ENCODE assay signal across 8 cellular contexts in the genomic region with DNA sequence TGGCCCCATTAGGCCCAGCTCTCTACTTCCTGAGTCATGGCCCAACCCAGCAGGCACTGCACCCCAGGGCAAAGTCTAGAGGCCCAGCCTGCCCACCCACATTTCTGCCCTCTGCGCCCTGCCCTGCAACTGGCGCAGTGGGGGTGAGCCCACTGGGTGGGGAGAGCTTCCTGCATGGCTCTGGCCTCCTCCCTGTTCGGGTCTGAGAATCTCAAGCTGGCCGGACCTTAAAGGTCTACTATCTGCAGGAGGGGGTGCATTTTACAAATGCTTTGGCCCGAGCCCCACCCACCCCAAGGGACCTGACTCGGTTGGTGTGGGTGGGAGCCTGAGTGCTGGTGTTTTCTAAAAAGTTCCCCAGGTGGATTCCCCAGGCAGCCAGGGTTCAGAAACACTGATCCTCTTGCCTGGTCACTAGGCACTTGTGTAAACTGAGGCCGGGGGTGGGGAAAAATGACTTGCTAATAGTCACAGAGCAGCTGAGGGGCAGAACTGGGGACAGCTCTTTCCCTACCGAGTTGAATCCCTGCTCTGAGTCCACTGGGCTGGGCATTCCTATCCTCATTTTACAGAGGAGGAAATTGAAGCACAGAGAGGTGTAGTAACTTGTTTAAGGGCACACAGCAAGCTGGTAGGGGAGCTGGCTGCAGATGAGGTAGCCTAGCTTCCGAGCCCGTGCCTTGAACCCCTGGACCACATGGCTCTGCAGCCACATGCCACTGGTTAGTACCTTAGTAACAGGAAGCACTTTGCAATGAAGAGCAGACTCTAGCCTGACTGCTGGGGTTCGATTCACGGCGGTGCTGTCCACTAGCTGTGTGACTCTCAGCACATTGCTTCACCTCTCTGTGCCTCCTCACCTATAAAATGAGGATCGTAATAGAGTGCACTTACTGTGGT. TPM values are rescaled to one million over a fixed set of nuclear protein-coding genes. Genes with fewer than 3 reads are reported as not detected.
A peak's percentile ranks its signal among the peaks of the same experiment; 100 is the strongest.
DNase-seq lines count a peak whose midpoint lies in the region; ATAC-seq and TF ChIP-seq lines count a peak whose summit lies in the region.

No MANE protein-coding gene starts in this region.

- H3K9me3 ChIP-seq in OCI-LY1 (ENCODE audit: low read length) (no peaks in the 10 kb centered on the region), sigmoid colon (no peaks in the 10 kb centered on the region)

- TF ChIP-seq CTCF in OCI-LY1 (IDR thresholded peaks at IDR 0.05; ENCODE audit: low read length) = no peak
- TF ChIP-seq CTCF in sigmoid colon (IDR thresholded peaks at IDR 0.05) = no peak

- ATAC-seq in GM18502 (IDR thresholded peaks at IDR 0.05; ENCODE audit: poor library complexity, unreplicated experiment) (peak; percentile 33), GM21515 (IDR thresholded peaks at IDR 0.05; ENCODE audit: unreplicated experiment) (peak; percentile 33)

- 50 to 60% methylated on average over 14 of the region's 14 CpGs for WGBS in sigmoid colon, 2 donors

- no peaks in the 10 kb centered on the region for H3K9me2 ChIP-seq in OCI-LY1 (ENCODE audit: low read depth, low read length)

- H3K27ac ChIP-seq in OCI-LY1 (ENCODE audit: low read depth, low read length, poor library complexity, severe bottlenecking) (peak overlapping the region; percentile 96), sigmoid colon (no peak overlapping the region)

- H3K9ac ChIP-seq in OCI-LY1 (ENCODE audit: low read length) = peak overlapping the region; percentile 20; the same call in 1 of the 2 replicates

- H3F3A ChIP-seq in OCI-LY1 (ENCODE audit: insufficient read depth, low read length) = no peaks in the 10 kb centered on the region

- H3K4me3 ChIP-seq in OCI-LY1 (ENCODE audit: low read depth, low read length, poor library complexity, severe bottlenecking) (peak overlapping the region; percentile 5), sigmoid colon (no peak overlapping the region)

- no peak for TF ChIP-seq POLR2A in sigmoid colon (IDR thresholded peaks at IDR 0.05)

- H3K36me3 ChIP-seq in OCI-LY1 (ENCODE audit: insufficient read depth, low read length) = peaks cover 12% of the 10 kb centered on the region
- peaks cover 0 to 10% (median 1%) of the 10 kb centered on the region in 4 donors for H3K36me3 ChIP-seq in sigmoid colon

- H3K4me1 ChIP-seq in OCI-LY1 (ENCODE audit: insufficient read depth, low read length, severe bottlenecking) = peaks cover 86% of the 10 kb centered on the region
- H3K4me1 ChIP-seq in sigmoid colon = peaks cover 0 to 51% (median 36%) of the 10 kb centered on the region in 4 donors

- H3K79me2 ChIP-seq in OCI-LY1 (ENCODE audit: insufficient read depth, low read length) = no peaks in the 10 kb centered on the region

- H4K20me1 ChIP-seq in OCI-LY1 (ENCODE audit: insufficient read depth, low read length) = no peaks in the 10 kb centered on the region

- TF ChIP-seq EP300 in sigmoid colon (IDR thresholded peaks at IDR 0.05) = no peak

- intact Hi-C loops in sigmoid colon (cut with DNase I) = no loop called here

- H3K27me3 ChIP-seq in OCI-LY1 (ENCODE audit: insufficient read depth, low read length) = no peaks in the 10 kb centered on the region
- H3K27me3 ChIP-seq in sigmoid colon = no peaks in the 10 kb centered on the region

- H3K4me2 ChIP-seq in OCI-LY1 (ENCODE audit: low read length) = peak overlapping the region; percentile 25; the same call in 1 of the 2 replicates

- DNase-seq in mucosa of gallbladder (ENCODE audit: low spot score) (peak; percentile 39), NCI-H524 treated with DMSO at 0.1 percent for 48 hours (lab: John Stamatoyannopoulos, UW) (no peak), sigmoid colon (no peak), glomerular visceral epithelial cell (ENCODE audit: extremely low spot score) (no peak), T1000 (lab: John Stamatoyannopoulos, UW) (no peak)

- H2AFZ ChIP-seq in OCI-LY1 (ENCODE audit: low read length) = no peak overlapping the region

RNA-seq across cellular contexts. Expression of a gene that starts 36.3 kb away (rescaled TPM):
- total RNA-seq in mucosa of gallbladder = 152 TPM
- 10 to 100 TPM in 3 of 4 donors, 1 to 10 TPM in 1; 8.7 to 23.3 (median 16.8) TPM for total RNA-seq in sigmoid colon
- polyA plus RNA-seq in sigmoid colon = 10 to 100 TPM in 1 of 3 donors, 1 to 10 TPM in 2; 4.2 to 67.4 (median 6.0) TPM
